In the genomic region with DNA sequence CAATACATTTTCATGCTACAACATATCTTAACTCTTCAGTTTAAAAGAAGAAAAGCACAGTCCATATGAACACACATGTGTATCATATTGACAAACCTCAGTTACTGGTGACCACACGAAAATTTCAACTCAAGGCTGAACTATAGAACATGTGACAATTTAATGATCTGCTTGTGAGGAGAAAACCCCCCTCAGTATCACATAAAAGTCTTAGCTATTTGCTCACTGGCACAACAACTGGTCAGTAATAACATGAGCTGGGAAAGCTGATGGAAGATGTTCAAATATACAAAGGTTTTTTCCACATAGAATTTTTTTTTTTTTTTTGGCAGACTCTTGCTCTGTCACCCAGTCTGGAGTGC, we compare ENCODE assay signal across 1 cellular context.
TF ChIP-seq lines count a peak whose summit lies in the region.

No MANE protein-coding gene starts in this region.

TF ChIP-seq in GM23338, 12 proteins besides CTCF, POLR2A, EP300 and RAD21 (continued from another document):
- TF ChIP-seq, protein P1, sequence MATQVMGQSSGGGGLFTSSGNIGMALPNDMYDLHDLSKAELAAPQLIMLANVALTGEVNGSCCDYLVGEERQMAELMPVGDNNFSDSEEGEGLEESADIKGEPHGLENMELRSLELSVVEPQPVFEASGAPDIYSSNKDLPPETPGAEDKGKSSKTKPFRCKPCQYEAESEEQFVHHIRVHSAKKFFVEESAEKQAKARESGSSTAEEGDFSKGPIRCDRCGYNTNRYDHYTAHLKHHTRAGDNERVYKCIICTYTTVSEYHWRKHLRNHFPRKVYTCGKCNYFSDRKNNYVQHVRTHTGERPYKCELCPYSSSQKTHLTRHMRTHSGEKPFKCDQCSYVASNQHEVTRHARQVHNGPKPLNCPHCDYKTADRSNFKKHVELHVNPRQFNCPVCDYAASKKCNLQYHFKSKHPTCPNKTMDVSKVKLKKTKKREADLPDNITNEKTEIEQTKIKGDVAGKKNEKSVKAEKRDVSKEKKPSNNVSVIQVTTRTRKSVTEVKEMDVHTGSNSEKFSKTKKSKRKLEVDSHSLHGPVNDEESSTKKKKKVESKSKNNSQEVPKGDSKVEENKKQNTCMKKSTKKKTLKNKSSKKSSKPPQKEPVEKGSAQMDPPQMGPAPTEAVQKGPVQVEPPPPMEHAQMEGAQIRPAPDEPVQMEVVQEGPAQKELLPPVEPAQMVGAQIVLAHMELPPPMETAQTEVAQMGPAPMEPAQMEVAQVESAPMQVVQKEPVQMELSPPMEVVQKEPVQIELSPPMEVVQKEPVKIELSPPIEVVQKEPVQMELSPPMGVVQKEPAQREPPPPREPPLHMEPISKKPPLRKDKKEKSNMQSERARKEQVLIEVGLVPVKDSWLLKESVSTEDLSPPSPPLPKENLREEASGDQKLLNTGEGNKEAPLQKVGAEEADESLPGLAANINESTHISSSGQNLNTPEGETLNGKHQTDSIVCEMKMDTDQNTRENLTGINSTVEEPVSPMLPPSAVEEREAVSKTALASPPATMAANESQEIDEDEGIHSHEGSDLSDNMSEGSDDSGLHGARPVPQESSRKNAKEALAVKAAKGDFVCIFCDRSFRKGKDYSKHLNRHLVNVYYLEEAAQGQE (IDR thresholded peaks at IDR 0.05; ENCODE audit: unreplicated experiment) = no peak
- TF ChIP-seq ETS1 (IDR thresholded peaks at IDR 0.05) = no peak
- TF ChIP-seq EZH2phosphoT487 (IDR thresholded peaks at IDR 0.05; ENCODE audit: unreplicated experiment) = no peak
- TF ChIP-seq, protein P2, sequence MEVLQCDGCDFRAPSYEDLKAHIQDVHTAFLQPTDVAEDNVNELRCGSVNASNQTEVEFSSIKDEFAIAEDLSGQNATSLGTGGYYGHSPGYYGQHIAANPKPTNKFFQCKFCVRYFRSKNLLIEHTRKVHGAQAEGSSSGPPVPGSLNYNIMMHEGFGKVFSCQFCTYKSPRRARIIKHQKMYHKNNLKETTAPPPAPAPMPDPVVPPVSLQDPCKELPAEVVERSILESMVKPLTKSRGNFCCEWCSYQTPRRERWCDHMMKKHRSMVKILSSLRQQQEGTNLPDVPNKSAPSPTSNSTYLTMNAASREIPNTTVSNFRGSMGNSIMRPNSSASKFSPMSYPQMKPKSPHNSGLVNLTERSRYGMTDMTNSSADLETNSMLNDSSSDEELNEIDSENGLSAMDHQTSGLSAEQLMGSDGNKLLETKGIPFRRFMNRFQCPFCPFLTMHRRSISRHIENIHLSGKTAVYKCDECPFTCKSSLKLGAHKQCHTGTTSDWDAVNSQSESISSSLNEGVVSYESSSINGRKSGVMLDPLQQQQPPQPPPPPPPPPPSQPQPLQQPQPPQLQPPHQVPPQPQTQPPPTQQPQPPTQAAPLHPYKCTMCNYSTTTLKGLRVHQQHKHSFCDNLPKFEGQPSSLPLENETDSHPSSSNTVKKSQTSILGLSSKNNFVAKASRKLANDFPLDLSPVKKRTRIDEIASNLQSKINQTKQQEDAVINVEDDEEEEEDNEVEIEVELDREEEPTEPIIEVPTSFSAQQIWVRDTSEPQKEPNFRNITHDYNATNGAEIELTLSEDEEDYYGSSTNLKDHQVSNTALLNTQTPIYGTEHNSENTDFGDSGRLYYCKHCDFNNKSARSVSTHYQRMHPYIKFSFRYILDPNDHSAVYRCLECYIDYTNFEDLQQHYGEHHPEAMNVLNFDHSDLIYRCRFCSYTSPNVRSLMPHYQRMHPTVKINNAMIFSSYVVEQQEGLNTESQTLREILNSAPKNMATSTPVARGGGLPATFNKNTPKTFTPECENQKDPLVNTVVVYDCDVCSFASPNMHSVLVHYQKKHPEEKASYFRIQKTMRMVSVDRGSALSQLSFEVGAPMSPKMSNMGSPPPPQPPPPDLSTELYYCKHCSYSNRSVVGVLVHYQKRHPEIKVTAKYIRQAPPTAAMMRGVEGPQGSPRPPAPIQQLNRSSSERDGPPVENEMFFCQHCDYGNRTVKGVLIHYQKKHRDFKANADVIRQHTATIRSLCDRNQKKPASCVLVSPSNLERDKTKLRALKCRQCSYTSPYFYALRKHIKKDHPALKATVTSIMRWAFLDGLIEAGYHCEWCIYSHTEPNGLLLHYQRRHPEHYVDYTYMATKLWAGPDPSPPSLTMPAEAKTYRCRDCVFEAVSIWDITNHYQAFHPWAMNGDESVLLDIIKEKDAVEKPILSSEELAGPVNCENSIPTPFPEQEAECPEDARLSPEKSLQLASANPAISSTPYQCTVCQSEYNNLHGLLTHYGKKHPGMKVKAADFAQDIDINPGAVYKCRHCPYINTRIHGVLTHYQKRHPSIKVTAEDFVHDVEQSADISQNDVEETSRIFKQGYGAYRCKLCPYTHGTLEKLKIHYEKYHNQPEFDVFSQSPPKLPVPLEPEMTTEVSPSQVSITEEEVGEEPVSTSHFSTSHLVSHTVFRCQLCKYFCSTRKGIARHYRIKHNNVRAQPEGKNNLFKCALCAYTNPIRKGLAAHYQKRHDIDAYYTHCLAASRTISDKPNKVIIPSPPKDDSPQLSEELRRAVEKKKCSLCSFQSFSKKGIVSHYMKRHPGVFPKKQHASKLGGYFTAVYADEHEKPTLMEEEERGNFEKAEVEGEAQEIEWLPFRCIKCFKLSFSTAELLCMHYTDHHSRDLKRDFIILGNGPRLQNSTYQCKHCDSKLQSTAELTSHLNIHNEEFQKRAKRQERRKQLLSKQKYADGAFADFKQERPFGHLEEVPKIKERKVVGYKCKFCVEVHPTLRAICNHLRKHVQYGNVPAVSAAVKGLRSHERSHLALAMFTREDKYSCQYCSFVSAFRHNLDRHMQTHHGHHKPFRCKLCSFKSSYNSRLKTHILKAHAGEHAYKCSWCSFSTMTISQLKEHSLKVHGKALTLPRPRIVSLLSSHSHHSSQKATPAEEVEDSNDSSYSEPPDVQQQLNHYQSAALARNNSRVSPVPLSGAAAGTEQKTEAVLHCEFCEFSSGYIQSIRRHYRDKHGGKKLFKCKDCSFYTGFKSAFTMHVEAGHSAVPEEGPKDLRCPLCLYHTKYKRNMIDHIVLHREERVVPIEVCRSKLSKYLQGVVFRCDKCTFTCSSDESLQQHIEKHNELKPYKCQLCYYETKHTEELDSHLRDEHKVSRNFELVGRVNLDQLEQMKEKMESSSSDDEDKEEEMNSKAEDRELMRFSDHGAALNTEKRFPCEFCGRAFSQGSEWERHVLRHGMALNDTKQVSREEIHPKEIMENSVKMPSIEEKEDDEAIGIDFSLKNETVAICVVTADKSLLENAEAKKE (CRISPR knock-in tag; IDR thresholded peaks at IDR 0.05) = no peak
- no peak for TF ChIP-seq EZH2 (IDR thresholded peaks at IDR 0.05; ENCODE audit: low read depth, unreplicated experiment)
- TF ChIP-seq STAT1 (IDR thresholded peaks at IDR 0.05; ENCODE audit: unreplicated experiment) = no peak
- TF ChIP-seq ZNF114 (CRISPR knock-in tag; IDR thresholded peaks at IDR 0.05) = no peak
- TF ChIP-seq JUNB (IDR thresholded peaks at IDR 0.05; ENCODE audit: unreplicated experiment) = no peak
